In the genomic region with DNA sequence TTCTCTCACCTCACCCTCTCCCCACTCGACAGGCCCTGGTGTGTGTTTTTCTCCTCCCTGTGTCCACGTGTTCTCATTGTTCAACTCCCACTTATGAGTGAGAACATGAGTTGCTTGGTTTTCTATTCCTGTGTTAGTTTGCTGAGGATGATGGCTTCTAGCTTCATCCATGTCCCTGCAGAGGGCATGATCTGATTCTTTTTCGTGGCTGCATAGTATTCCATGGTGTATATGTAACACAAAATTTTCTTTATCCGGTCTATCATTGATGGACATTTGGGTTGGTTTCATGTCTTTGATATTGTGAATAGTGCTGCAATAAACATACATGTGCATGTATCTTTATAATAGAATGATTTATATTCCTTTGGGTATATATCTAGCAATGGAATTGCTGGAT, we compare ENCODE assay signal across 5 cellular contexts.
DNase-seq lines count a peak whose midpoint lies in the region; ATAC-seq, FAIRE-seq and TF ChIP-seq lines count a peak whose summit lies in the region.
"Not testable (repeated sequence)": the region's sequence is repeated elsewhere in the genome, so short reads cannot be mapped to it uniquely, and the experiment has no call there.

No MANE protein-coding gene starts in this region.

- DNase-seq in activated CD4-positive, alpha-beta memory T cell treated with anti-CD3 and anti-CD28 coated beads, Interleukin-2, amount 10 ng/mL, durations not matched to agents 7 days and 5 days; K562 (ENCODE audit: extremely low read depth in 1 of 4, low spot score in 3 of 4); HepG2 (ENCODE audit: low spot score); neuronal stem cell (ENCODE audit: low spot score): not testable (repeated sequence)

- ATAC-seq in K562, HepG2: not testable (repeated sequence)

- H3K27me3 Mint-ChIP-seq in activated CD4-positive, alpha-beta memory T cell treated with anti-CD3 and anti-CD28 coated beads, Interleukin-2, amount 10 ng/mL, durations not matched to agents 7 days and 5 days, result peaks cover 17% of the 10 kb centered on the region

- H3K14ac ChIP-seq in neuronal stem cell (ENCODE audit: low read length), result not testable (repeated sequence)

- not testable (repeated sequence) for H3K4me1 Mint-ChIP-seq in activated CD4-positive, alpha-beta memory T cell treated with anti-CD3 and anti-CD28 coated beads, Interleukin-2, amount 10 ng/mL, durations not matched to agents 7 days and 5 days

- H4K8ac ChIP-seq in neuronal stem cell (ENCODE audit: low read depth, low read length), result peak overlapping the region; percentile 43

- TF ChIP-seq RAD21 in K562 (CRISPR knock-in tag; conservative IDR thresholded peaks at IDR 0.05 in 1 of 2, IDR thresholded peaks at IDR 0.05 in 1 of 2); HepG2 (CRISPR knock-in tag; IDR thresholded peaks at IDR 0.05): not testable (repeated sequence)

- not testable (repeated sequence) for H3K4me2 ChIP-seq in K562 (ENCODE audit: insufficient read depth, low read length); HepG2 (ENCODE audit: low read depth, low read length); neuronal stem cell (ENCODE audit: insufficient read depth, low read length, poor library complexity, severe bottlenecking)

- H3K9me1 ChIP-seq in K562 (ENCODE audit: control insufficient read depth, insufficient read depth, low read length), result not testable (repeated sequence)

- H3K9me3 Mint-ChIP-seq in activated CD4-positive, alpha-beta memory T cell treated with anti-CD3 and anti-CD28 coated beads, Interleukin-2, amount 10 ng/mL, durations not matched to agents 7 days and 5 days, result not testable (repeated sequence)

- H3K27ac ChIP-seq in HEK293 (ENCODE audit: extremely low read depth, low read depth, low read length); K562 (ENCODE audit: extremely low read depth, low read depth, low read length); HepG2 (ENCODE audit: extremely low read length, insufficient read depth, low read length); neuronal stem cell (replicated peaks; ENCODE audit: low read length): not testable (repeated sequence)

- not testable (repeated sequence) for H4K20me1 ChIP-seq in K562 (replicated peaks; ENCODE audit: control insufficient read depth, insufficient read depth, low read length); HepG2 (ENCODE audit: insufficient read depth, low read length)

- BruUV-seq in K562 (replicated peaks; lab: Mats Ljungman, UMichigan); HepG2 (replicated peaks; lab: Mats Ljungman, UMichigan): not testable (repeated sequence)

- not testable (repeated sequence) for H3K18ac ChIP-seq in neuronal stem cell (ENCODE audit: low read length)

- not testable (repeated sequence) for H3K4ac ChIP-seq in neuronal stem cell (ENCODE audit: low read length)

- not testable (repeated sequence) for TF ChIP-seq EP300 in K562 (IDR thresholded peaks at IDR 0.05; ENCODE audit: low read length); HepG2 (IDR thresholded peaks at IDR 0.05; ENCODE audit: low read depth in 2 of 2, low read length in 2 of 2); HepG2 (CRISPR knock-in tag; IDR thresholded peaks at IDR 0.05; ENCODE audit: borderline replicate concordance)

- H3K27ac Mint-ChIP-seq in activated CD4-positive, alpha-beta memory T cell treated with anti-CD3 and anti-CD28 coated beads, Interleukin-2, amount 10 ng/mL, durations not matched to agents 7 days and 5 days, result peak overlapping the region; percentile 2

- H3K9me3 ChIP-seq in HEK293 (ENCODE audit: control insufficient read depth, insufficient read depth, low read depth, low read length); K562 (replicated peaks; ENCODE audit: control insufficient read depth, insufficient read depth, low read depth, low read length); HepG2 (ENCODE audit: low read length); neuronal stem cell (replicated peaks in 1 of 2; ENCODE audit: control insufficient read depth in 2 of 2, insufficient read depth in 1 of 2, low read depth in 1 of 2, low read length in 2 of 2): not testable (repeated sequence)

- WGBS in K562 (ENCODE audit: insufficient coverage, low coverage, missing lambda C conversion rate), result 0% methylated on average over 4 of the region's 4 CpGs
- WGBS in HepG2 (ENCODE audit: low lambda C conversion rate), result 4% methylated on average over 4 of the region's 4 CpGs
- WGBS in neuronal stem cell (ENCODE audit: extremely low coverage in 2 of 2, insufficient read length in 2 of 2, insufficient replicate concordance in 1 of 2), 2 donors, result no CpG with 5 or more reads among the region's 4 CpGs

- H2BK12ac ChIP-seq in neuronal stem cell (ENCODE audit: low read length), result not testable (repeated sequence)

- TF ChIP-seq POLR2A in K562 (conservative IDR thresholded peaks at IDR 0.05); HepG2 (IDR thresholded peaks at IDR 0.05; ENCODE audit: insufficient read depth in 1 of 2, low read depth in 2 of 2, low read length in 2 of 2): not testable (repeated sequence)

- CTCF ChIA-PET in HEK293 (lab: Yijun Ruan, JAX); activated CD4-positive, alpha-beta memory T cell treated with anti-CD3 and anti-CD28 coated beads, Interleukin-2, amount 10 ng/mL, durations not matched to agents 7 days and 5 days (lab: Charles Lee); K562 (lab: Yijun Ruan, JAX; ENCODE audit: low intra/inter-chr PET ratio); HepG2 (lab: Yijun Ruan, JAX; ENCODE audit: low intra/inter-chr PET ratio, low total read pairs): not testable (repeated sequence)

- intact Hi-C loops in K562 (cut with micrococcal nuclease); HepG2 (cut with micrococcal nuclease; ENCODE audit: unreplicated experiment): not testable (repeated sequence)

- not testable (repeated sequence) for TF ChIP-seq CTCF in HEK293 (tag by site-specific recombination; IDR thresholded peaks at IDR 0.05); K562 (IDR thresholded peaks at IDR 0.05 in 2 of 3, conservative IDR thresholded peaks at IDR 0.05 in 1 of 3; ENCODE audit: insufficient read depth in 2 of 3, low read depth in 1 of 3, low read length in 3 of 3); HepG2 (CRISPR knock-in tag; IDR thresholded peaks at IDR 0.05)

- not testable (repeated sequence) for H3K27me3 ChIP-seq in K562 (ENCODE audit: control insufficient read depth in 2 of 2, insufficient read depth in 2 of 2, low read length in 2 of 2); HepG2 (ENCODE audit: control insufficient read depth in 1 of 2, insufficient read depth in 2 of 2, low read length in 2 of 2); neuronal stem cell (ENCODE audit: control insufficient read depth in 3 of 3, insufficient read depth in 3 of 3, low read depth in 1 of 3, low read length in 3 of 3)

- not testable (repeated sequence) for H3K79me2 ChIP-seq in K562 (ENCODE audit: control insufficient read depth, insufficient read depth, low read length); HepG2 (ENCODE audit: insufficient read depth, low read length)

- not testable (repeated sequence) for H2BK15ac ChIP-seq in neuronal stem cell (ENCODE audit: low read length)

- H3K4me3 ChIP-seq in HEK293 (ENCODE audit: low read depth, low read length); K562; HepG2 (replicated peaks in 1 of 3; ENCODE audit: insufficient read depth in 1 of 3, low read depth in 2 of 3, low read length in 3 of 3); neuronal stem cell (ENCODE audit: low read length in 2 of 2): not testable (repeated sequence)

- not testable (repeated sequence) for H3K79me1 ChIP-seq in neuronal stem cell (ENCODE audit: low read depth, low read length)

- not testable (repeated sequence) for FAIRE-seq in K562 (lab: Jason Lieb, UNC); HepG2 (lab: Jason Lieb, UNC)

- H3K4me3 Mint-ChIP-seq in activated CD4-positive, alpha-beta memory T cell treated with anti-CD3 and anti-CD28 coated beads, Interleukin-2, amount 10 ng/mL, durations not matched to agents 7 days and 5 days, result not testable (repeated sequence)

- H2BK5ac ChIP-seq in neuronal stem cell (ENCODE audit: low read length), result not testable (repeated sequence)

- not testable (repeated sequence) for H3K36me3 Mint-ChIP-seq in activated CD4-positive, alpha-beta memory T cell treated with anti-CD3 and anti-CD28 coated beads, Interleukin-2, amount 10 ng/mL, durations not matched to agents 7 days and 5 days (ENCODE audit: low read depth)

- H3K23ac ChIP-seq in neuronal stem cell (ENCODE audit: low read depth, low read length, poor library complexity), result not testable (repeated sequence)

- not testable (repeated sequence) for H2AFZ ChIP-seq in K562 (ENCODE audit: low read depth, low read length); HepG2 (ENCODE audit: low read length); neuronal stem cell (ENCODE audit: low read length)

- H2AK5ac ChIP-seq in neuronal stem cell (ENCODE audit: low read depth, low read length), result not testable (repeated sequence)

- H3K9ac ChIP-seq in K562 (ENCODE audit: insufficient read depth in 1 of 2, low read depth in 2 of 2, low read length in 2 of 2); HepG2 (ENCODE audit: insufficient read depth, low read depth, low read length); neuronal stem cell (ENCODE audit: low read depth, low read length, poor library complexity): not testable (repeated sequence)

- in situ Hi-C loops in K562 (cut with MboI); HepG2 (cut with HindIII; ENCODE audit: extremely low pct_ligation_motif_present, low pct_unique_long_range_greater_than_20kb): not testable (repeated sequence)

- not testable (repeated sequence) for H3K4me1 ChIP-seq in HEK293 (ENCODE audit: control insufficient read depth, insufficient read depth, low read length); K562 (replicated peaks in 1 of 2; ENCODE audit: control insufficient read depth in 2 of 2, insufficient read depth in 2 of 2, low read length in 2 of 2); HepG2 (ENCODE audit: insufficient read depth, low read length); neuronal stem cell (ENCODE audit: control insufficient read depth in 2 of 2, insufficient read depth in 1 of 2, low read depth in 1 of 2, low read length in 2 of 2)

- H2BK120ac ChIP-seq in neuronal stem cell (ENCODE audit: low read depth, low read length), result not testable (repeated sequence)

- not testable (repeated sequence) for H4K91ac ChIP-seq in neuronal stem cell (ENCODE audit: low read depth, low read length, poor library complexity)

- POLR2A ChIA-PET in HEK293 (lab: Yijun Ruan, JAX); activated CD4-positive, alpha-beta memory T cell treated with anti-CD3 and anti-CD28 coated beads, Interleukin-2, amount 10 ng/mL, durations not matched to agents 7 days and 5 days (lab: Charles Lee); K562 (lab: Yijun Ruan, JAX); HepG2 (lab: Yijun Ruan, JAX): not testable (repeated sequence)

- H3K36me3 ChIP-seq in HEK293 (ENCODE audit: control insufficient read depth in 2 of 2, insufficient read depth in 1 of 2, low read length in 2 of 2); K562 (ENCODE audit: control insufficient read depth, insufficient read depth, low read length); HepG2 (replicated peaks in 1 of 2; ENCODE audit: control insufficient read depth in 1 of 2, insufficient read depth in 2 of 2, low read length in 2 of 2); neuronal stem cell (replicated peaks in 1 of 2; ENCODE audit: control insufficient read depth in 2 of 2, insufficient read depth in 2 of 2, low read length in 2 of 2): not testable (repeated sequence)
